Comparison of ENCODE assay signal across 8 cellular contexts in the genomic region with DNA sequence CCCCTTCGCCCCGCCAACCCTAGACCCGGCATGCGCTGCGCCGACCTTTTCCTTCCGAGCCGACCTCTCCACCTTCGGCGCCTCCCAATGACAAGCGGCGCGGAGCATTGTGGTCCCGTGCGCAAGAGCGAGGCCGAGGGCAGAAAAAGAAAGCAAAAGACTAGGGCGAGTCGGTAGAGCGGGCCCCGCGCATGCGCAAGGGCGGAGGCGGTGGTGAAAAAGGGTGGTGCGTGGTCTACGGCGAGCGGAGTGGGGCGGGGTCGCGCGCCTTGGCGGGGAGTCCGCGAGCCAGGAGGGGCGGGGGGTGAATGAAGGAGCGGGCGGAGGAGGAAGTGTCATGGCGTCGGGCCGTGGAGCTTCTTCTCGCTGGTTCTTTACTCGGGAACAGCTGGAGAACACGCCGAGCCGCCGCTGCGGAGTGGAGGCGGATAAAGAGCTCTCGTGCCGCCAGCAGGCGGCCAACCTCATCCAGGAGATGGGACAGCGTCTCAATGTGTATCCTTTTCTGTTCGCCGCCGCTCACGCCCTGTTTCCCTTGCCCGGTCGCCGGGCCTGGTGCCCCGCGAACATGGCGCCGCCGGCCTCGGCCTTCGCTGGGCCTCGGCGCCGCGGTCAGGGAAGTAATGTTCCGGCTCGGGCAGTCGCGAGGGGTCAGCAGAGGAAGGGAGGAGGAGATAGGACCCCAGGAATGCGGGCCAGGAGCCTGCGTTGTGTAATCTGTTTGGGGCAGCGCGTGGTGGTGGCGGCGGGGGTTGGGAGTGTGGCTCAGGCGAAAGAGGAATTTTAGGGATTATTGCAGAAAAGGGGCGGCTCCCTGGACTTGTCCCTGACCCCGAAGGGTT. TPM values are rescaled to one million over a fixed set of nuclear protein-coding genes. Genes with fewer than 3 reads are reported as not detected.
DNase-seq lines count a peak whose midpoint lies in the region; ATAC-seq and TF ChIP-seq lines count a peak whose summit lies in the region.

Gene CCNT2, plus strand, starts transcription at position 305 of the 842 bp plus-strand sequence. Its CDS starts 33 bp downstream, at position 338.

- H4K20me1 ChIP-seq in SU-DHL-6 (ENCODE audit: low read depth, low read length), result peaks cover 37% of the 10 kb centered on the region
- peaks cover 39% of the 10 kb centered on the region for H4K20me1 ChIP-seq in osteoblast (ENCODE audit: insufficient read depth, low read length)

- H3K4me1 ChIP-seq in osteoblast (ENCODE audit: insufficient read depth, low read length), result peaks cover 14% of the 10 kb centered on the region
- H3K4me1 ChIP-seq in thoracic aorta (ENCODE audit: control insufficient read depth in 1 of 2, low read depth in 2 of 2), result peaks cover 39 to 48% of the 10 kb centered on the region in 2 donors

- TF ChIP-seq POLR2A in GM10847 (IDR thresholded peaks at IDR 0.05; ENCODE audit: extremely low read depth, insufficient read length), result peak; percentile 63

- H3K4me3 ChIP-seq in SU-DHL-6 (ENCODE audit: insufficient read depth, low read length, poor library complexity, severe bottlenecking) (peak within 1 kb of the TSS; percentile 93), osteoblast (ENCODE audit: insufficient read depth, low read length) (peak within 1 kb of the TSS; percentile 87), thoracic aorta (peak within 1 kb of the TSS; percentile 80)

- H3K27ac Mint-ChIP-seq in activated naive CD8-positive, alpha-beta T cell treated with anti-CD3 and anti-CD28 coated beads, Interleukin-2, amount 10 ng/mL, durations not matched to agents 7 days and 5 days, result peak within 1 kb of the TSS; percentile 96
- H3K27ac Mint-ChIP-seq in glutamatergic neuron (ENCODE audit: unreplicated experiment), result peak within 1 kb of the TSS; percentile 99

- ATAC-seq in HG02678 (IDR thresholded peaks at IDR 0.05; ENCODE audit: unreplicated experiment), result peak; percentile 82
- peak; percentile 88 for ATAC-seq in activated naive CD8-positive, alpha-beta T cell treated with anti-CD3 and anti-CD28 coated beads, Interleukin-2, amount 10 ng/mL, durations not matched to agents 7 days and 5 days (ENCODE audit: low read depth)
- ATAC-seq in thoracic aorta (ENCODE audit: insufficient number of reproducible peaks, low FRiP score, low read depth), result peak; percentile 97

- H3K27ac ChIP-seq in SU-DHL-6 (ENCODE audit: low read depth, low read length) (peak within 1 kb of the TSS; percentile 97), osteoblast (ENCODE audit: low read depth, low read length) (peak within 1 kb of the TSS; percentile 91), thoracic aorta (peak within 1 kb of the TSS; percentile 92 to 96)

- H3K79me2 ChIP-seq in SU-DHL-6 (ENCODE audit: insufficient read depth, low read length), result peaks cover 50% of the 10 kb centered on the region
- H3K79me2 ChIP-seq in osteoblast (ENCODE audit: insufficient read depth, low read length), result peaks cover 49% of the 10 kb centered on the region

- peaks cover 3% of the 10 kb centered on the region for H3K9me3 Mint-ChIP-seq in activated naive CD8-positive, alpha-beta T cell treated with anti-CD3 and anti-CD28 coated beads, Interleukin-2, amount 10 ng/mL, durations not matched to agents 7 days and 5 days
- peaks cover 19% of the 10 kb centered on the region for H3K9me3 Mint-ChIP-seq in glutamatergic neuron (ENCODE audit: unreplicated experiment)

- TF ChIP-seq CTCF in SU-DHL-6 (IDR thresholded peaks at IDR 0.05; ENCODE audit: insufficient read depth, low read length, poor library complexity, severe bottlenecking) (no peak), glutamatergic neuron (IDR thresholded peaks at IDR 0.05; ENCODE audit: partially characterized antibody, unreplicated experiment) (no peak), osteoblast (IDR thresholded peaks at IDR 0.05; ENCODE audit: extremely low read depth, low read depth, low read length) (no peak), thoracic aorta (IDR thresholded peaks at IDR 0.05) (no peak)

- H3K4me2 ChIP-seq in SU-DHL-6 (ENCODE audit: low read depth, low read length, poor library complexity, severe bottlenecking) (peak within 1 kb of the TSS; percentile 100), osteoblast (ENCODE audit: insufficient read depth, low read length) (peak within 1 kb of the TSS; percentile 98)

- DNase-seq in NCI-H128 (lab: John Stamatoyannopoulos, UW; ENCODE audit: unreplicated experiment) (peak; percentile 93), glutamatergic neuron (peak; percentile 100), osteoblast (ENCODE audit: insufficient read length, low spot score, missing footprints) (peak; percentile 97), thoracic aorta (ENCODE audit: low spot score) (peak; percentile 96)
- DNase-seq in activated naive CD8-positive, alpha-beta T cell treated with anti-CD3 and anti-CD28 coated beads, Interleukin-2, amount 10 ng/mL, durations not matched to agents 7 days and 5 days, result peak; percentile 100

- H2AFZ ChIP-seq in SU-DHL-6 (ENCODE audit: low read depth, low read length, severe bottlenecking), result peak within 1 kb of the TSS; percentile 87
- peak within 1 kb of the TSS; percentile 98 for H2AFZ ChIP-seq in osteoblast (ENCODE audit: low read length)

- peaks cover 22% of the 10 kb centered on the region for H3K36me3 ChIP-seq in SU-DHL-6 (ENCODE audit: low read length)
- H3K36me3 ChIP-seq in osteoblast (ENCODE audit: insufficient read depth, low read length), result no peaks in the 10 kb centered on the region
- H3K36me3 ChIP-seq in thoracic aorta, result no peaks in the 10 kb centered on the region

- H3K9me3 ChIP-seq in SU-DHL-6 (ENCODE audit: insufficient read depth, low read length) (no peaks in the 10 kb centered on the region), osteoblast (ENCODE audit: low read depth, low read length) (no peaks in the 10 kb centered on the region), thoracic aorta (no peaks in the 10 kb centered on the region)

- H3F3A ChIP-seq in SU-DHL-6 (ENCODE audit: insufficient read depth), result peaks cover 19% of the 10 kb centered on the region

- POLR2A ChIA-PET in activated naive CD8-positive, alpha-beta T cell treated with anti-CD3 and anti-CD28 coated beads, Interleukin-2, amount 10 ng/mL, durations not matched to agents 7 days and 5 days (lab: Charles Lee), result interaction anchor here (0.8 to 2.0 kb wide), 7 partner anchors 8 to 823 kb away, joined by 3 to 10 read pairs (median 3); partner anchors contain the start of genes R3HDM1, UBXN4 and ZRANB3

- no peaks in the 10 kb centered on the region for H3K9me2 ChIP-seq in SU-DHL-6 (replicated peaks; ENCODE audit: insufficient read depth, low read length)

- H3K27me3 Mint-ChIP-seq in activated naive CD8-positive, alpha-beta T cell treated with anti-CD3 and anti-CD28 coated beads, Interleukin-2, amount 10 ng/mL, durations not matched to agents 7 days and 5 days, result no peaks in the 10 kb centered on the region
- H3K27me3 Mint-ChIP-seq in glutamatergic neuron (ENCODE audit: unreplicated experiment), result peaks cover 10% of the 10 kb centered on the region

- H3K9ac ChIP-seq in SU-DHL-6 (ENCODE audit: low read length), result peak within 1 kb of the TSS; percentile 98

- peaks cover 15% of the 10 kb centered on the region for H3K4me1 Mint-ChIP-seq in activated naive CD8-positive, alpha-beta T cell treated with anti-CD3 and anti-CD28 coated beads, Interleukin-2, amount 10 ng/mL, durations not matched to agents 7 days and 5 days
- H3K4me1 Mint-ChIP-seq in glutamatergic neuron (ENCODE audit: low read depth, unreplicated experiment), result peaks cover 8% of the 10 kb centered on the region

- H3K4me3 Mint-ChIP-seq in activated naive CD8-positive, alpha-beta T cell treated with anti-CD3 and anti-CD28 coated beads, Interleukin-2, amount 10 ng/mL, durations not matched to agents 7 days and 5 days, result peak within 1 kb of the TSS; percentile 97
- H3K4me3 Mint-ChIP-seq in glutamatergic neuron (ENCODE audit: unreplicated experiment), result peak within 1 kb of the TSS; percentile 99

- H3K36me3 Mint-ChIP-seq in activated naive CD8-positive, alpha-beta T cell treated with anti-CD3 and anti-CD28 coated beads, Interleukin-2, amount 10 ng/mL, durations not matched to agents 7 days and 5 days, result peaks cover 12% of the 10 kb centered on the region
- peaks cover 5% of the 10 kb centered on the region for H3K36me3 Mint-ChIP-seq in glutamatergic neuron (ENCODE audit: unreplicated experiment)

- no peaks in the 10 kb centered on the region for H3K27me3 ChIP-seq in SU-DHL-6 (ENCODE audit: low read length)
- no peaks in the 10 kb centered on the region for H3K27me3 ChIP-seq in osteoblast (ENCODE audit: insufficient read depth, low read length)
- H3K27me3 ChIP-seq in thoracic aorta (replicated peaks; ENCODE audit: insufficient read depth), result no peaks in the 10 kb centered on the region

RNA-seq across cellular contexts. Expression of gene CCNT2, which starts in this region (rescaled TPM):
- total RNA-seq in activated naive CD8-positive, alpha-beta T cell treated with anti-CD3 and anti-CD28 coated beads, Interleukin-2, amount 10 ng/mL, durations not matched to agents 7 days and 5 days, result 10 to 100 TPM; 48.3 to 50.3 TPM
- total RNA-seq in glutamatergic neuron (ENCODE audit: unreplicated experiment) (70.0 TPM), osteoblast (26.2 and 26.8 TPM in 2 replicates), thoracic aorta (10 to 100 TPM; 49.6 to 52.4 TPM)

Comparison
In these comparisons a context has a peak if more than half of its experiments do, and no peak if none do; other contexts are left out.
1. Peak in every context shown above with its lines: DNase-seq, ATAC-seq, H3K4me3 ChIP-seq and H3K27ac ChIP-seq.